19 cellular contexts compared by ENCODE assay signal in the genomic region with DNA sequence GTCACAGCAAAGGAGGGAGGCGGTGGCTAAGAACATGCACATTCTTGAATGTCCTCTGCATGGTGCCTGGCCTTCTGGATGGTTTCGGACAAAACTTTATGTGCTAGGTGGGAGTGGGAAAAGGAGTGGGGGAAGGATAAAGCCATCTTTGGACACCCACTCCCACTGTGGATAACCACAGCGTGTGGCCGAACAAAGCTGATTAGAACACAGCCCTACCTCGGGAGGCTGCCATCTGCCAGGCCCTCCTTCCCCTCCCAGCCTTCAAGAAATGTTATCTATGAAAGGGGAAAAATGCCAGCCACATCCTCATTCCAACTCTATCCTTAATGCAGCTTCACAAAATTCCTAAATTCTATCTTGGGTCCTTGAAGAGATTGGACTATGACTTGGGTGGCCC. TPM values are rescaled to one million over a fixed set of nuclear protein-coding genes. Genes with fewer than 3 reads are reported as not detected.
A peak's percentile ranks its signal among the peaks of the same experiment; 100 is the strongest.
DNase-seq lines count a peak whose midpoint lies in the region; ATAC-seq and TF ChIP-seq lines count a peak whose summit lies in the region.
"Had no signal": no experiment of that assay in that cellular context is flagged by ENCODE, and none has a peak within 500 bp of the region (broad histone marks: within the 10 kb centered on the region; RNA-seq: fewer than 3 reads in every experiment).

No MANE protein-coding gene starts in this region.

- no peaks in the 10 kb centered on the region for H3K9me3 Mint-ChIP-seq in GM23338
- no peaks in the 10 kb centered on the region for H3K9me3 Mint-ChIP-seq in activated T-helper 1 cell treated with anti-CD3 and anti-CD28 coated beads, Interleukin-12 subunit alpha, Interleukin-12 subunit beta, Interleukin-2, Interleukin-4 antibody, amounts not matched to agents 30 ng/mL and 10 ng/mL and 1 ng/mL, durations not matched to agents 14 hours and 24 hours and 36 hours

- TF ChIP-seq POLR2A in spleen (IDR thresholded peaks at IDR 0.05): no peak

- no peak overlapping the region for H3K4me2 ChIP-seq in GM23338
- H3K4me2 ChIP-seq: BLaER1 treated with 17β-estradiol and CSF1 and Interleukin-3, amounts not matched to agents 10 nM and 100 nM had no signal

- H3K4me1 Mint-ChIP-seq in GM23338: peaks cover 34% of the 10 kb centered on the region
- no peaks in the 10 kb centered on the region for H3K4me1 Mint-ChIP-seq in activated T-helper 1 cell treated with anti-CD3 and anti-CD28 coated beads, Interleukin-12 subunit alpha, Interleukin-12 subunit beta, Interleukin-2, Interleukin-4 antibody, amounts not matched to agents 30 ng/mL and 10 ng/mL and 1 ng/mL, durations not matched to agents 14 hours and 24 hours and 36 hours (ENCODE audit: low read depth)

- H3K9me2 ChIP-seq in GM23338 (ENCODE audit: insufficient read depth): no peaks in the 10 kb centered on the region

- peaks cover 7% of the 10 kb centered on the region for H4K20me1 ChIP-seq in GM23338 (replicated peaks; ENCODE audit: insufficient read depth)
- H4K20me1 ChIP-seq: BLaER1 treated with 17β-estradiol and CSF1 and Interleukin-3, amounts not matched to agents 10 nM and 100 nM had no signal

- H3K36me3 Mint-ChIP-seq in GM23338 (ENCODE audit: low read depth): peaks cover 66% of the 10 kb centered on the region
- H3K36me3 Mint-ChIP-seq in activated T-helper 1 cell treated with anti-CD3 and anti-CD28 coated beads, Interleukin-12 subunit alpha, Interleukin-12 subunit beta, Interleukin-2, Interleukin-4 antibody, amounts not matched to agents 30 ng/mL and 10 ng/mL and 1 ng/mL, durations not matched to agents 14 hours and 24 hours and 36 hours (ENCODE audit: low read depth): no peaks in the 10 kb centered on the region

- DNase-seq in GM23338 (ENCODE audit: low spot score): no peak
- no peak for DNase-seq in adipocyte (ENCODE audit: low read depth)
- DNase-seq in spleen: peak; percentile 15
- DNase-seq in NCI-H2171 (lab: John Stamatoyannopoulos, UW): no peak
- no peak for DNase-seq in activated T-helper 1 cell treated with anti-CD3 and anti-CD28 coated beads, Interleukin-12 subunit alpha, Interleukin-12 subunit beta, Interleukin-2, Interleukin-4 antibody, amounts not matched to agents 30 ng/mL and 10 ng/mL and 1 ng/mL, durations not matched to agents 14 hours and 24 hours and 36 hours (ENCODE audit: low spot score)
- DNase-seq in NCI-H510A (lab: John Stamatoyannopoulos, UW): no peak
- DNase-seq in NCI-H187 (lab: John Stamatoyannopoulos, UW): no peak
- DNase-seq: activated CD4-positive, alpha-beta T cell treated with anti-CD3 and anti-CD28 coated beads for 48 hours; adrenal gland; colonic mucosa; DND-41; kidney glomerular epithelial cell; NCI-H2081; stimulated activated CD4-positive, alpha-beta T cell treated with anti-CD3 and anti-CD28 coated beads, Interleukin-4, amount 100 ng/mL, for 24 hours had no signal

- ATAC-seq in GM23338: no peak
- ATAC-seq: HepG2 had no signal

- intact Hi-C loops in spleen (cut with DNase I; ENCODE audit: low total_unique reads): no loop called here
- intact Hi-C loops in activated T-helper 1 cell treated with anti-CD3 and anti-CD28 coated beads, Interleukin-12 subunit alpha, Interleukin-12 subunit beta, Interleukin-2, Interleukin-4 antibody, amounts not matched to agents 30 ng/mL and 10 ng/mL and 1 ng/mL, durations not matched to agents 14 hours and 24 hours and 36 hours (cut with micrococcal nuclease): no loop called here

- no peaks in the 10 kb centered on the region for H3K79me2 ChIP-seq in GM23338 (replicated peaks; ENCODE audit: insufficient read depth)

- peaks cover 10% of the 10 kb centered on the region for H3K27me3 Mint-ChIP-seq in GM23338 (ENCODE audit: insufficient read depth, low read depth, poor library complexity)
- H3K27me3 Mint-ChIP-seq in activated T-helper 1 cell treated with anti-CD3 and anti-CD28 coated beads, Interleukin-12 subunit alpha, Interleukin-12 subunit beta, Interleukin-2, Interleukin-4 antibody, amounts not matched to agents 30 ng/mL and 10 ng/mL and 1 ng/mL, durations not matched to agents 14 hours and 24 hours and 36 hours (ENCODE audit: insufficient read depth): no peaks in the 10 kb centered on the region

- H3K27me3 ChIP-seq in GM23338 (ENCODE audit: insufficient read depth): no peaks in the 10 kb centered on the region
- H3K27me3 ChIP-seq in adipocyte (replicated peaks; ENCODE audit: control insufficient read depth, insufficient read depth, low read length): no peaks in the 10 kb centered on the region
- H3K27me3 ChIP-seq in layer of hippocampus (ENCODE audit: control insufficient read depth, insufficient read depth, low read length): no peaks in the 10 kb centered on the region
- no peaks in the 10 kb centered on the region for H3K27me3 ChIP-seq in spleen (replicated peaks in 1 of 7)
- H3K27me3 ChIP-seq: adrenal gland; BLaER1 treated with 17β-estradiol and CSF1 and Interleukin-3, amounts not matched to agents 10 nM and 100 nM; colonic mucosa had no signal

- no peak overlapping the region for H2AFZ ChIP-seq in GM23338

- TF ChIP-seq CTCF in GM23338 (conservative IDR thresholded peaks at IDR 0.05; ENCODE audit: low read depth in 2 of 2) (no peak), spleen (IDR thresholded peaks at IDR 0.05 in 8 of 11, conservative IDR thresholded peaks at IDR 0.05 in 3 of 11) (no peak)

- H3K27ac ChIP-seq in GM23338 (ENCODE audit: low read depth) (0 out of 2 replicates have a peak overlapping the region, but pooled peaks have one; percentile 63), layer of hippocampus (ENCODE audit: low read depth, low read length) (peak overlapping the region; percentile 12), spleen (peak overlapping the region in 3 of 8 donors; percentile 5 to 34 (median 32))
- H3K27ac ChIP-seq: BLaER1 treated with 17β-estradiol and CSF1 and Interleukin-3, amounts not matched to agents 10 nM and 100 nM; colonic mucosa had no signal

- H3K4me3 ChIP-seq in GM23338 (no peak overlapping the region), adipocyte (ENCODE audit: low read length) (no peak overlapping the region), spleen (no peak overlapping the region)
- H3K4me3 ChIP-seq: adrenal gland; BLaER1 treated with 17β-estradiol and CSF1 and Interleukin-3, amounts not matched to agents 10 nM and 100 nM; colonic mucosa; HAP-1 had no signal

- H3K36me3 ChIP-seq in GM23338 (ENCODE audit: insufficient read depth) (peaks cover 40% of the 10 kb centered on the region), adipocyte (ENCODE audit: control insufficient read depth, insufficient read depth, low read length, severe bottlenecking) (peaks cover 61% of the 10 kb centered on the region), spleen (peaks cover 0 to 65% (median 8%) of the 10 kb centered on the region in 6 donors)
- H3K36me3 ChIP-seq: BLaER1 treated with 17β-estradiol and CSF1 and Interleukin-3, amounts not matched to agents 10 nM and 100 nM had no signal

- no peak overlapping the region for H3K27ac Mint-ChIP-seq in GM23338
- H3K27ac Mint-ChIP-seq in activated T-helper 1 cell treated with anti-CD3 and anti-CD28 coated beads, Interleukin-12 subunit alpha, Interleukin-12 subunit beta, Interleukin-2, Interleukin-4 antibody, amounts not matched to agents 30 ng/mL and 10 ng/mL and 1 ng/mL, durations not matched to agents 14 hours and 24 hours and 36 hours: no peak overlapping the region

- 90 to 98% (median 91%) methylated on average over 5 of the region's 5 CpGs for WGBS in spleen, 5 donors

- H3K9ac ChIP-seq in adipocyte (ENCODE audit: low read length): peak overlapping the region; percentile 94
- H3K9ac ChIP-seq: BLaER1 treated with 17β-estradiol and CSF1 and Interleukin-3, amounts not matched to agents 10 nM and 100 nM had no signal

- peaks cover 10% of the 10 kb centered on the region for H3K4me1 ChIP-seq in GM23338 (ENCODE audit: insufficient read depth)
- H3K4me1 ChIP-seq in adipocyte (ENCODE audit: control insufficient read depth, insufficient read depth, low read length): peaks cover 96% of the 10 kb centered on the region
- H3K4me1 ChIP-seq in spleen: peaks cover 7 to 51% (median 30%) of the 10 kb centered on the region in 6 donors

- H3F3A ChIP-seq in GM23338 (replicated peaks; ENCODE audit: low read depth): 0 out of 2 replicates have a peak, but pooled peaks cover 5% of the 10 kb centered on the region

- no peak overlapping the region for H3K4me3 Mint-ChIP-seq in GM23338
- H3K4me3 Mint-ChIP-seq in activated T-helper 1 cell treated with anti-CD3 and anti-CD28 coated beads, Interleukin-12 subunit alpha, Interleukin-12 subunit beta, Interleukin-2, Interleukin-4 antibody, amounts not matched to agents 30 ng/mL and 10 ng/mL and 1 ng/mL, durations not matched to agents 14 hours and 24 hours and 36 hours: no peak overlapping the region

- H3K9me3 ChIP-seq in adipocyte (ENCODE audit: control insufficient read depth, low read length) (no peaks in the 10 kb centered on the region), spleen (no peaks in the 10 kb centered on the region)
- H3K9me3 ChIP-seq: adrenal gland; BLaER1 treated with 17β-estradiol and CSF1 and Interleukin-3, amounts not matched to agents 10 nM and 100 nM; colonic mucosa; HAP-1 had no signal

TF ChIP-seq in GM23338, 12 proteins besides CTCF, POLR2A, EP300 and RAD21 (continues in another document):
- no peak for TF ChIP-seq POLR2AphosphoS5 (IDR thresholded peaks at IDR 0.05; ENCODE audit: low read depth)

RNA-seq across cellular contexts. Expression of gene AMOTL2, which starts 18.8 kb away (rescaled TPM):
- total RNA-seq in GM23338 (2014; rRNA removed; shearing (Covaris generic)): 96.2 and 102 TPM in 2 replicates
- polyA plus RNA-seq in GM23338 (2016; fragmentation: Nextera tagmentation; extraction: Ambion mirVana) (17.4 and 17.9 TPM in 2 replicates), spleen (10 to 100 TPM in 1 of 3 donors, 1 to 10 TPM in 2; 3.8 to 15.7 (median 6.0) TPM)
- 10 to 100 TPM; 27.5 to 83.4 (median 53.1) TPM for total RNA-seq in spleen
- not detected in 2 replicates for total RNA-seq in activated T-helper 1 cell treated with anti-CD3 and anti-CD28 coated beads, Interleukin-12 subunit alpha, Interleukin-12 subunit beta, Interleukin-2, Interleukin-4 antibody, amounts not matched to agents 30 ng/mL and 10 ng/mL and 1 ng/mL, durations not matched to agents 14 hours and 24 hours and 36 hours
- total RNA-seq: T-helper 2 cell treated with Interferon-gamma antibody and Interleukin-4, amounts not matched to agents 100 ng/mL and 5 ng/mL, for 36 hours had no signal

Comparison
In these comparisons a context has a peak if more than half of its experiments do, and no peak if none do; other contexts are left out.
1. RNA of gene AMOTL2, which starts 18.8 kb away (total RNA-seq): 96.2 to 102 TPM in GM23338 and 27.5 to 83.4 TPM in spleen; not detected in activated T-helper 1 cell treated with anti-CD3 and anti-CD28 coated beads, Interleukin-12 subunit alpha, Interleukin-12 subunit beta, Interleukin-2, Interleukin-4 antibody, amounts not matched to agents 30 ng/mL and 10 ng/mL and 1 ng/mL, durations not matched to agents 14 hours and 24 hours and 36 hours; every median in the first group is over 10 times any median in the second.